ENCODE assay signal across 35 cellular contexts in genomic region chr19:5540208-5540607, GRCh38.
"Had no signal": no experiment of that assay in that cellular context is flagged by ENCODE, and none has a peak within 500 bp of the region (broad histone marks: within the 10 kb centered on the region; RNA-seq: fewer than 3 reads in every experiment).

No MANE protein-coding gene starts in this region.

- H3K27ac ChIP-seq: adrenal gland, body of pancreas, VCaP had no signal

- H3K27ac Mint-ChIP-seq: activated B cell treated with CpG ODN at 0.5 μM for 24 hours; activated CD4-positive, alpha-beta memory T cell treated with anti-CD3 and anti-CD28 coated beads for 36 hours; activated CD4-positive, alpha-beta T cell treated with anti-CD3 and anti-CD28 coated beads, Interleukin-2, amount 10 ng/mL, durations not matched to agents 24 days and 14 days; activated CD8-positive, alpha-beta T cell treated with anti-CD3 and anti-CD28 coated beads for 36 hours; activated naive CD4-positive, alpha-beta T cell treated with anti-CD3 and anti-CD28 coated beads, Interleukin-2, amount 10 ng/mL, durations not matched to agents 7 days and 5 days; activated naive CD4-positive, alpha-beta T cell treated with anti-CD3 and anti-CD28 coated beads, Interleukin-2, amount 50 U/mL, for 24 hours; activated naive CD8-positive, alpha-beta T cell treated with anti-CD3 and anti-CD28 coated beads for 36 hours; activated T-cell treated with anti-CD3 and anti-CD28 coated beads, Interleukin-2, amount 50 U/mL, for 72 hours; activated T-helper 1 cell treated with anti-CD3 and anti-CD28 coated beads, Interleukin-12 subunit alpha, Interleukin-12 subunit beta, Interleukin-2, Interleukin-4 antibody, amounts not matched to agents 30 ng/mL and 10 ng/mL and 1 ng/mL, durations not matched to agents 14 hours and 24 hours and 36 hours; activated T-helper 17 cell treated with anti-CD3 and anti-CD28 coated beads, Interleukin-2, amount 50 U/mL, for 72 hours; T-helper 1 cell treated with Interleukin-12 subunit alpha and Interleukin-12 subunit beta and Interleukin-4 antibody, amounts not matched to agents 30 μg/mL and 1 μg/mL, for 36 hours; T-helper 2 cell treated with Interferon-gamma antibody and Interleukin-4, amounts not matched to agents 5 μg/mL and 100 μg/mL, for 36 hours had no signal

- H3K4me3 Mint-ChIP-seq: activated B cell treated with CpG ODN at 0.5 μM for 24 hours; activated CD4-positive, alpha-beta memory T cell treated with anti-CD3 and anti-CD28 coated beads for 36 hours; activated CD4-positive, alpha-beta T cell treated with anti-CD3 and anti-CD28 coated beads, Interleukin-2, amount 10 ng/mL, durations not matched to agents 24 days and 14 days; activated CD8-positive, alpha-beta T cell treated with anti-CD3 and anti-CD28 coated beads for 36 hours; activated naive CD4-positive, alpha-beta T cell treated with anti-CD3 and anti-CD28 coated beads, Interleukin-2, amount 10 ng/mL, durations not matched to agents 7 days and 5 days; activated naive CD4-positive, alpha-beta T cell treated with anti-CD3 and anti-CD28 coated beads, Interleukin-2, amount 50 U/mL, for 24 hours; activated naive CD8-positive, alpha-beta T cell treated with anti-CD3 and anti-CD28 coated beads for 36 hours; activated T-cell treated with anti-CD3 and anti-CD28 coated beads, Interleukin-2, amount 50 U/mL, for 4 hours; activated T-cell treated with anti-CD3 and anti-CD28 coated beads, Interleukin-2, amount 50 U/mL, for 72 hours; activated T-helper 1 cell treated with anti-CD3 and anti-CD28 coated beads, Interleukin-12 subunit alpha, Interleukin-12 subunit beta, Interleukin-2, Interleukin-4 antibody, amounts not matched to agents 30 ng/mL and 10 ng/mL and 1 ng/mL, durations not matched to agents 14 hours and 24 hours and 36 hours; activated T-helper 17 cell treated with anti-CD3 and anti-CD28 coated beads, Interleukin-2, amount 50 U/mL, for 72 hours; T-helper 1 cell treated with Interleukin-12 subunit alpha and Interleukin-12 subunit beta and Interleukin-4 antibody, amounts not matched to agents 30 μg/mL and 1 μg/mL, for 36 hours; T-helper 2 cell treated with Interferon-gamma antibody and Interleukin-4, amounts not matched to agents 5 μg/mL and 100 μg/mL, for 36 hours had no signal

- DNase-seq: activated B cell treated with CpG ODN at 0.5 μM for 24 hours; activated CD4-positive, alpha-beta memory T cell treated with anti-CD3 and anti-CD28 coated beads for 36 hours; activated CD4-positive, alpha-beta T cell treated with anti-CD3 and anti-CD28 coated beads for 4 hours; activated CD4-positive, alpha-beta T cell treated with anti-CD3 and anti-CD28 coated beads, Interleukin-2, amount 10 ng/mL, durations not matched to agents 24 days and 14 days; activated CD4-positive, alpha-beta T cell treated with anti-CD3 and anti-CD28 coated beads, Interleukin-2, amount 50 U/mL, for 1 hour; activated CD4-positive, alpha-beta T cell treated with anti-CD3 and anti-CD28 coated beads, Interleukin-2, amount 50 U/mL, for 4 hours; activated CD4-positive, CD25-positive, alpha-beta regulatory T cell treated with anti-CD3 and anti-CD28 coated beads, Interleukin-2, amount 50 U/mL, for 72 hours; activated CD8-positive, alpha-beta memory T cell treated with anti-CD3 and anti-CD28 coated beads, Interleukin-2, amount 50 U/mL, for 4 hours; activated CD8-positive, alpha-beta T cell treated with anti-CD3 and anti-CD28 coated beads for 36 hours; activated effector memory CD4-positive, alpha-beta T cell treated with anti-CD3 and anti-CD28 coated beads, Interleukin-2, amount 50 U/mL, for 16 hours; activated gamma-delta T cell treated with Interleukin-2 at 50 U/mL for 16 hours; activated naive CD4-positive, alpha-beta T cell; activated naive CD4-positive, alpha-beta T cell treated with anti-CD3 and anti-CD28 coated beads, Interleukin-2, amount 10 ng/mL, durations not matched to agents 7 days and 5 days; activated naive CD8-positive, alpha-beta T cell treated with anti-CD3 and anti-CD28 coated beads for 36 hours; activated T-cell treated with anti-CD3 and anti-CD28 coated beads for 4 hours; activated T-cell treated with anti-CD3 and anti-CD28 coated beads, Interleukin-2, amount 50 U/mL, for 1 hour; activated T-cell treated with anti-CD3 and anti-CD28 coated beads, Interleukin-2, amount 50 U/mL, for 4 hours; activated T-cell treated with anti-CD3 and anti-CD28 coated beads, Interleukin-2, amount 50 U/mL, for 72 hours; amniotic stem cell; aorta; body of pancreas; central memory CD4-positive, alpha-beta T cell; T-helper 1 cell; T-helper 2 cell; T-helper 9 cell had no signal

- H3K36me3 Mint-ChIP-seq: activated naive CD4-positive, alpha-beta T cell treated with anti-CD3 and anti-CD28 coated beads, Interleukin-2, amount 50 U/mL, for 24 hours had no signal

- H3K36me3 ChIP-seq: adrenal gland had no signal

- FAIRE-seq: astrocyte, bronchial epithelial cell, TTC549 had no signal

- H3K4me3 ChIP-seq: adrenal gland, body of pancreas had no signal

- H3K4me1 Mint-ChIP-seq: activated B cell treated with CpG ODN at 0.5 μM for 24 hours; activated CD4-positive, alpha-beta T cell treated with anti-CD3 and anti-CD28 coated beads, Interleukin-2, amount 10 ng/mL, durations not matched to agents 24 days and 14 days; activated naive CD4-positive, alpha-beta T cell treated with anti-CD3 and anti-CD28 coated beads, Interleukin-2, amount 10 ng/mL, durations not matched to agents 7 days and 5 days; activated naive CD4-positive, alpha-beta T cell treated with anti-CD3 and anti-CD28 coated beads, Interleukin-2, amount 50 U/mL, for 24 hours; activated naive CD8-positive, alpha-beta T cell treated with anti-CD3 and anti-CD28 coated beads for 36 hours had no signal

- H3K27me3 ChIP-seq: adrenal gland, body of pancreas had no signal
